10 cellular contexts compared by ENCODE assay signal in the genomic region with DNA sequence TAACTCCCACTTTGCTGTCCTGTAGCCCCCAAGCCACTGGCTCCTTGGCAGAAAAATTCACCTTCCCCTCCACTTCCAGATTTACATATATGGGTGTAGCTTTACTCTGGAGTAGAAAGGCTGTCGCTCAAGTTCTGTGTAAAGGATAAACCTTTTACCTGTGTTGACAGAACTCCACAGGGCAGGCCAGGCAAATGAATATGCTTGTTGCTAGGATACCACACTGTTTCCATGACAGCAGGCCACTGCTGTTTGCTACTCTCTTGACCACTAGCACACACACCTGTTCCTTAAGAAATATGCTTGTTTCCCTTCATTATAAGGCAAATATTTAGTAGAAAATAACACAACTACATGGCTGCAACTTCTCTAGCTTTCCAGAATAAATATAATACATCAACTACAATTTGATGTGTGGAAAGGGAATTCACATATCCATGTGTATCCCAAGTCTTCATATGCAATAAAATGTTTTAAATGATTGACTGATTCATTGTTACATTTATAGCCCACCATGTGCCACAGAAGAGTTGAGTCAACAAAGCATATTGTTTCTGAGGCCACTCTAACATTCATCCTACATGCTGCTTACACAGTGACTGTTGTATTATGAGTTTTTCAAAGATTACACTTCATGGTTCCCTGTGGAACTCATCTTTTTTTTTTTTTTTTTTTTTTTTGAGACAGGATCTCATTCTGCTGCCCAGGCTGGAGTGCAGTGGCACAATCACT. TPM values are rescaled to one million over a fixed set of nuclear protein-coding genes. Genes with fewer than 3 reads are reported as not detected.
A peak's percentile ranks its signal among the peaks of the same experiment; 100 is the strongest.
DNase-seq lines count a peak whose midpoint lies in the region; ATAC-seq lines count a peak whose summit lies in the region.
"Had no signal": no experiment of that assay in that cellular context is flagged by ENCODE, and none has a peak within 500 bp of the region (broad histone marks: within the 10 kb centered on the region; RNA-seq: fewer than 3 reads in every experiment).

No MANE protein-coding gene starts in this region.

- ATAC-seq in GM21390 (IDR thresholded peaks at IDR 0.05; ENCODE audit: unreplicated experiment) = no peak
- ATAC-seq in esophagus mucosa = no peak
- ATAC-seq in GM21528 (IDR thresholded peaks at IDR 0.05; ENCODE audit: low FRiP score, unreplicated experiment) = no peak
- ATAC-seq: stimulated activated naive B cell treated with anti-CD40 and anti-IgM and Interleukin-4, amounts not matched to agents 10 μg/mL and 1 μg/mL and 100 μg/mL, for 72 hours had no signal

- DNase-seq in COR-L47 (lab: John Stamatoyannopoulos, UW) = peak; percentile 100
- peak; percentile 94 to 100 (median 94) for DNase-seq in NCI-H1417 (lab: John Stamatoyannopoulos, UW)
- DNase-seq in SHP77 (lab: John Stamatoyannopoulos, UW) = peak; percentile 80 to 82
- DNase-seq in kidney tubule cell (ENCODE audit: low spot score) = peak; percentile 52
- DNase-seq in anterior cingulate cortex (lab: John Stamatoyannopoulos, UW) = no peak
- DNase-seq: effector CD8-positive, alpha-beta T cell; stimulated activated naive B cell treated with anti-CD40 and anti-IgM and Interleukin-4, amounts not matched to agents 10 μg/mL and 1 μg/mL and 100 μg/mL, for 72 hours had no signal

RNA-seq across cellular contexts. Expression of a gene that starts 56.2 kb away (rescaled TPM):
- 16.8 TPM for total RNA-seq in esophagus mucosa

Comparison
In these comparisons a context has a peak if more than half of its experiments do, and no peak if none do; other contexts are left out.
1. DNase-seq: peak in COR-L47 (single experiment), NCI-H1417 (3 of 3), SHP77 (2 of 2) and kidney tubule cell (single experiment); none in anterior cingulate cortex (0 of 58).